13 cellular contexts compared by ENCODE assay signal in the genomic region with DNA sequence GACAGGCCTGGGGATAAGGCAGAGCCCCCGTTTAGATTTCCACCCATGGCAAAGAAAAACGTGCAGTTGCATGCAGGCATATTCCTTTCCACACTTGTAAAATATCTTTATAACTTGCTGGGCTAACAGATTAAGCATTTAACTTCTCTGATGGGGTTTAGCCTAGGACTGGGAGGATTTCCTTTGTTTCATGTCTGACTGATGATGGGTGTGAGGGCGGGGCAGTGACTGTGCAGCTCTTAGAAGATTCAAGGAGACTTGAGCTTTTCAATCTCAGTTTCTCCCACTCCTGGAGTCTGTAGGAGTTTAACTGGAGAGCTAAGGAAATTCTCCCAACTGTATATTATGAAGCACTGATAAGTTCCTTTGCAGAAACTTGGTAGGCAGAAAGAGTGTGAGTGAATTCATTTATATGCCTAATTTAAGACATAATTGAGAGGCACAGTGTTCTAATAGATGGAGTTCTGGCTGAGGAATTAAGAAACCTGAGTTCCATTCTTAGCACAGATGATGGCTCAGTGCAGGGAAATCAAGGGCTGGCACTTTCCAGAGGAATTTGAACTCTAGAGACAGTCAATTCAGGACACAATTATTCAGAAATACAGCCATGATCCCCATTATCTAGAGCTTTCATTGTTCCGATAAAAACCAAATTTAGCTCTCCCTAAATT.
DNase-seq lines count a peak whose midpoint lies in the region; ATAC-seq and TF ChIP-seq lines count a peak whose summit lies in the region.
"Had no signal": no experiment of that assay in that cellular context is flagged by ENCODE, and none has a peak within 500 bp of the region (broad histone marks: within the 10 kb centered on the region; RNA-seq: fewer than 3 reads in every experiment).

No MANE protein-coding gene starts in this region.

- ATAC-seq in memory B cell (ENCODE audit: low read depth) (no peak), HG03159 (IDR thresholded peaks at IDR 0.05; ENCODE audit: unreplicated experiment) (no peak), GM21528 (IDR thresholded peaks at IDR 0.05; ENCODE audit: low FRiP score, unreplicated experiment) (no peak)
- ATAC-seq: activated CD8-positive, alpha-beta T cell treated with anti-CD3 and anti-CD28 coated beads for 36 hours had no signal

- H3K36me3 ChIP-seq in Karpas-422 (ENCODE audit: insufficient read depth, low read length) = no peaks in the 10 kb centered on the region
- H3K36me3 ChIP-seq: upper lobe of left lung had no signal

- H3K4me1 Mint-ChIP-seq in memory B cell = no peaks in the 10 kb centered on the region

- no peaks in the 10 kb centered on the region for H3K27me3 ChIP-seq in Karpas-422 (ENCODE audit: low read length)
- H3K27me3 ChIP-seq: upper lobe of left lung had no signal

- H3K27ac Mint-ChIP-seq in memory B cell = peak overlapping the region; percentile 18
- H3K27ac Mint-ChIP-seq: activated CD8-positive, alpha-beta T cell treated with anti-CD3 and anti-CD28 coated beads for 36 hours had no signal

- H4K20me1 ChIP-seq in Karpas-422 (ENCODE audit: insufficient read depth, low read depth, low read length) = no peaks in the 10 kb centered on the region

- H3K4me3 Mint-ChIP-seq in memory B cell = no peak overlapping the region
- H3K4me3 Mint-ChIP-seq: activated CD8-positive, alpha-beta T cell treated with anti-CD3 and anti-CD28 coated beads for 36 hours; neural crest cell had no signal

- H3K9me3 ChIP-seq in Karpas-422 (ENCODE audit: low read length) = no peaks in the 10 kb centered on the region
- H3K9me3 ChIP-seq: upper lobe of left lung had no signal

- H3K9me3 Mint-ChIP-seq in memory B cell = no peaks in the 10 kb centered on the region
- H3K9me3 Mint-ChIP-seq: activated CD8-positive, alpha-beta T cell treated with anti-CD3 and anti-CD28 coated beads for 36 hours had no signal

- TF ChIP-seq CTCF in choroid plexus epithelial cell (conservative IDR thresholded peaks at IDR 0.05; ENCODE audit: low read depth, low read length) = no peak

- peak; percentile 11 for DNase-seq in A172 (ENCODE audit: low spot score)
- DNase-seq in NCI-H69 (lab: John Stamatoyannopoulos, UW) = peak; percentile 23
- DNase-seq in choroid plexus epithelial cell (ENCODE audit: low read depth) = peak; percentile 44
- no peak for DNase-seq in memory B cell (ENCODE audit: low spot score in 2 of 2)
- no peak for DNase-seq in LoVo (ENCODE audit: low spot score)
- no peak for DNase-seq in Karpas-422
- DNase-seq: activated CD8-positive, alpha-beta T cell treated with anti-CD3 and anti-CD28 coated beads for 36 hours; activated naive CD4-positive, alpha-beta T cell; PC-9 had no signal

- no peaks in the 10 kb centered on the region for H3K36me3 Mint-ChIP-seq in memory B cell

- no peak overlapping the region for H3K4me3 ChIP-seq in choroid plexus epithelial cell (ENCODE audit: low read depth, low read length)
- H3K4me3 ChIP-seq in Karpas-422 (ENCODE audit: low read length) = no peak overlapping the region
- H3K4me3 ChIP-seq: PC-9, upper lobe of left lung had no signal

- no peaks in the 10 kb centered on the region for H3K79me2 ChIP-seq in Karpas-422 (ENCODE audit: low read length)

- no peaks in the 10 kb centered on the region for H3K4me1 ChIP-seq in Karpas-422 (ENCODE audit: low read length)

- peaks cover 8% of the 10 kb centered on the region for H3K27me3 Mint-ChIP-seq in memory B cell

- no peak overlapping the region for H2AFZ ChIP-seq in Karpas-422 (ENCODE audit: low read length)
- H2AFZ ChIP-seq: PC-9 had no signal

- no peak overlapping the region for H3K27ac ChIP-seq in Karpas-422 (ENCODE audit: low read length)
- H3K27ac ChIP-seq: PC-9, upper lobe of left lung had no signal

- H3K4me2 ChIP-seq in Karpas-422 (ENCODE audit: low read depth, low read length, poor library complexity, severe bottlenecking) = no peak overlapping the region
- H3K4me2 ChIP-seq: PC-9 had no signal

- no peak overlapping the region for H3K9ac ChIP-seq in Karpas-422 (ENCODE audit: low read length)

- no peaks in the 10 kb centered on the region for H3K9me2 ChIP-seq in Karpas-422 (replicated peaks; ENCODE audit: insufficient read depth, low read length)

Comparison
In these comparisons a context has a peak if more than half of its experiments do, and no peak if none do; other contexts are left out.
1. DNase-seq: peak in A172 (single experiment), NCI-H69 (single experiment) and choroid plexus epithelial cell (single experiment); none in memory B cell (0 of 2), LoVo (single experiment) and Karpas-422 (single experiment).